ENCODE assay signal across 15 cellular contexts in the genomic region with DNA sequence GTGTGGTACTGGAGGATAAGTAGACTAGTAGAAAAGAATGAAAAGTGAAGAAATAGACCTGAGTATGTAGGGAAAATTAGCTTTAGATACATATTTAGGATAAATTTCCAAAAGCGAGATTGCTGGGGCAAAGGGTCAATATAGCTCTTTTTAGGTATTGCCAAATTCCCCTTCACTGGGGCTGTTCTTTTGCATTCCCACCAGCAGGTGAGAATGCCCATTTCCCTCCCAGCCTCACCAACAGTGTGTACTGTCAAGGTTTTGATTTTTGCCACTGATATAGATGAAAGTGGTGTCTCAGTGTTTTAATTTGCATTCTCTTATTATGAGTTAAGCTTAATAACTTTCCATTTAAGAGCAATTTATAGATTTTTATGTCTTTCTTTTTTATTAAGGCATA. TPM values are rescaled to one million over a fixed set of nuclear protein-coding genes. Genes with fewer than 3 reads are reported as not detected.
DNase-seq lines count a peak whose midpoint lies in the region; ATAC-seq and TF ChIP-seq lines count a peak whose summit lies in the region.
"Had no signal": no experiment of that assay in that cellular context is flagged by ENCODE, and none has a peak within 500 bp of the region (broad histone marks: within the 10 kb centered on the region; RNA-seq: fewer than 3 reads in every experiment).

No MANE protein-coding gene starts in this region.

- no peaks in the 10 kb centered on the region for H3K9me3 ChIP-seq in ascending aorta
- H3K9me3 ChIP-seq: neutrophil had no signal

- CTCF ChIA-PET in HEK293T (lab: Yijun Ruan, JAX) = interaction anchor here (0.6 to 0.9 kb wide), 2 partner anchors 11 to 862 kb away, joined by 3 to 5 read pairs; no protein-coding TSS in a partner anchor

- H3K4me1 ChIP-seq in ascending aorta = no peaks in the 10 kb centered on the region

- H3K36me3 ChIP-seq in ascending aorta = no peaks in the 10 kb centered on the region
- H3K36me3 ChIP-seq: neutrophil had no signal

- H3K27me3 ChIP-seq in ascending aorta = no peaks in the 10 kb centered on the region
- H3K27me3 ChIP-seq: neutrophil had no signal

- H3K27ac ChIP-seq in ascending aorta = no peak overlapping the region
- H3K27ac ChIP-seq: epithelial cell of prostate, neutrophil had no signal

- POLR2A ChIA-PET in HEK293T (lab: Yijun Ruan, JAX) = interaction anchor here (1.0 to 2.0 kb wide), 2 partner anchors 33 to 35 kb away, joined by 3 to 5 read pairs; no protein-coding TSS in a partner anchor

- DNase-seq in ACHN (peak; percentile 7), HEK293T (ENCODE audit: extremely low spot score) (peak; percentile 22), astrocyte of the cerebellum (ENCODE audit: low read depth) (no peak), iPS-NIHi7 (ENCODE audit: extremely low spot score) (peak; percentile 36), midbrain (lab: John Stamatoyannopoulos, UW) (no peak), ascending aorta (ENCODE audit: low spot score in 2 of 2) (no peak), ecto neural progenitor cell (ENCODE audit: low spot score) (no peak)
- DNase-seq: activated CD8-positive, alpha-beta T cell treated with anti-CD3 and anti-CD28 coated beads, Interleukin-2, amount 10 ng/mL, durations not matched to agents 7 days and 5 days; GOT3; kidney glomerular epithelial cell; NCI-H82; stimulated activated naive CD4-positive, alpha-beta T cell had no signal

- H3K4me3 ChIP-seq in astrocyte of the cerebellum (ENCODE audit: low read depth, low read length) (no peak overlapping the region), ascending aorta (no peak overlapping the region)

- in situ Hi-C loops in ACHN (cut with HindIII; ENCODE audit: low pct_ligation_motif_present, low pct_unique_long_range_greater_than_20kb, low sequenced_read_pairs) = no loop called here
- in situ Hi-C loops in astrocyte of the cerebellum (cut with HindIII; ENCODE audit: low sequenced_read_pairs) = no loop called here

- TF ChIP-seq CTCF in astrocyte of the cerebellum (IDR thresholded peaks at IDR 0.05; ENCODE audit: low read depth, low read length, missing control alignments) (peak; percentile 38), ascending aorta (IDR thresholded peaks at IDR 0.05) (no peak)

- ATAC-seq in GM18861 (IDR thresholded peaks at IDR 0.05; ENCODE audit: unreplicated experiment) = no peak
- ATAC-seq: activated CD8-positive, alpha-beta T cell treated with anti-CD3 and anti-CD28 coated beads, Interleukin-2, amount 10 ng/mL, durations not matched to agents 7 days and 5 days had no signal

- intact Hi-C loops in ascending aorta (cut with DNase I) = no loop called here

TF ChIP-seq in HEK293T, 16 proteins besides CTCF, POLR2A, EP300 and RAD21:
- no peak for TF ChIP-seq LEF1 (IDR thresholded peaks at IDR 0.05; ENCODE audit: borderline replicate concordance)
- no peak for TF ChIP-seq SP1 (IDR thresholded peaks at IDR 0.05)
- no peak for TF ChIP-seq BHLHE40 (IDR thresholded peaks at IDR 0.05; ENCODE audit: borderline replicate concordance)
- no peak for TF ChIP-seq HDGF (IDR thresholded peaks at IDR 0.05; ENCODE audit: borderline replicate concordance)
- no peak for TF ChIP-seq FOXK2 (IDR thresholded peaks at IDR 0.05)
- TF ChIP-seq ZNF384 (IDR thresholded peaks at IDR 0.05) = no peak
- TF ChIP-seq FOXM1 (IDR thresholded peaks at IDR 0.05; ENCODE audit: borderline replicate concordance) = no peak
- no peak for TF ChIP-seq TARDBP (IDR thresholded peaks at IDR 0.05)
- no peak for TF ChIP-seq ELF4 (IDR thresholded peaks at IDR 0.05)
- TF ChIP-seq SUZ12 (IDR thresholded peaks at IDR 0.05) = no peak
TF ChIP-seq in HEK293T: peak in this region for 0.

RNA-seq across cellular contexts. Expression of gene BHLHE40, which starts 35.7 kb away (rescaled TPM):
- 52.2 TPM for total RNA-seq in ascending aorta

Comparison
In these comparisons a context has a peak if more than half of its experiments do, and no peak if none do; other contexts are left out.
1. DNase-seq: peak in ACHN (single experiment), HEK293T (single experiment) and iPS-NIHi7 (single experiment); none in astrocyte of the cerebellum (single experiment), midbrain (single experiment), ascending aorta (0 of 2) and ecto neural progenitor cell (single experiment).